Comparison of ENCODE assay signal across 27 cellular contexts in genomic region chr4:148240241-148240640, GRCh38.
"Had no signal": no experiment of that assay in that cellular context is flagged by ENCODE, and none has a peak within 500 bp of the region (broad histone marks: within the 10 kb centered on the region; RNA-seq: fewer than 3 reads in every experiment).

No MANE protein-coding gene starts in this region.

- ATAC-seq: activated CD4-positive, alpha-beta T cell treated with anti-CD3 and anti-CD28 coated beads for 36 hours; activated CD8-positive, alpha-beta memory T cell treated with anti-CD3 and anti-CD28 coated beads, Interleukin-2, amount 10 ng/mL, durations not matched to agents 7 days and 5 days; activated CD8-positive, alpha-beta T cell treated with anti-CD3 and anti-CD28 coated beads, Interleukin-2, amount 10 ng/mL, durations not matched to agents 7 days and 5 days; activated naive CD4-positive, alpha-beta T cell treated with anti-CD3 and anti-CD28 coated beads, Interleukin-2, amount 50 U/mL, for 72 hours; esophagus mucosa; gastrocnemius medialis; T-helper 17 cell had no signal

- DNase-seq: activated B cell treated with CpG ODN at 0.5 μM for 24 hours; activated CD4-positive, alpha-beta memory T cell treated with anti-CD3 and anti-CD28 coated beads for 36 hours; activated CD4-positive, alpha-beta T cell treated with anti-CD3 and anti-CD28 coated beads for 36 hours; activated CD4-positive, alpha-beta T cell treated with anti-CD3 and anti-CD28 coated beads, Interleukin-2, amount 10 ng/mL, durations not matched to agents 24 days and 14 days; activated CD4-positive, CD25-positive, alpha-beta regulatory T cell treated with anti-CD3 and anti-CD28 coated beads, Interleukin-2, amount 50 U/mL, for 72 hours; activated CD8-positive, alpha-beta memory T cell treated with anti-CD3 and anti-CD28 coated beads, Interleukin-2, amount 10 ng/mL, durations not matched to agents 7 days and 5 days; activated CD8-positive, alpha-beta memory T cell treated with anti-CD3 and anti-CD28 coated beads, Interleukin-2, amount 50 U/mL, for 4 hours; activated CD8-positive, alpha-beta T cell treated with anti-CD3 and anti-CD28 coated beads, Interleukin-2, amount 10 ng/mL, durations not matched to agents 7 days and 5 days; activated effector memory CD4-positive, alpha-beta T cell treated with anti-CD3 and anti-CD28 coated beads, Interleukin-2, amount 50 U/mL, for 16 hours; activated naive CD4-positive, alpha-beta T cell treated with anti-CD3 and anti-CD28 coated beads, Interleukin-2, amount 10 ng/mL, durations not matched to agents 7 days and 5 days; activated naive CD8-positive, alpha-beta T cell treated with anti-CD3 and anti-CD28 coated beads, Interleukin-2, amount 10 ng/mL, durations not matched to agents 7 days and 5 days; activated T-cell treated with anti-CD3 and anti-CD28 coated beads, Interleukin-2, amount 50 U/mL, for 1 hour; activated T-cell treated with anti-CD3 and anti-CD28 coated beads, Interleukin-2, amount 50 U/mL, for 48 hours; brain microvascular endothelial cell; dorsolateral prefrontal cortex; effector memory CD4-positive, alpha-beta T cell; endodermal cell; foreskin fibroblast; gastrocnemius medialis; T-helper 1 cell; T-helper 17 cell; T1000; WERI-Rb-1 had no signal

- H3K4me3 ChIP-seq: ascending aorta, coronary artery, dorsolateral prefrontal cortex, gastrocnemius medialis had no signal

- H3K36me3 ChIP-seq: ascending aorta, brain microvascular endothelial cell, gastrocnemius medialis, WERI-Rb-1 had no signal

- H3K27ac ChIP-seq: ascending aorta, brain microvascular endothelial cell, coronary artery, dorsolateral prefrontal cortex, gastrocnemius medialis, WERI-Rb-1 had no signal

- H3K9me3 ChIP-seq: ascending aorta, gastrocnemius medialis had no signal

- H3K27me3 ChIP-seq: ascending aorta, brain microvascular endothelial cell, dorsolateral prefrontal cortex, gastrocnemius medialis had no signal
